In the genomic region with DNA sequence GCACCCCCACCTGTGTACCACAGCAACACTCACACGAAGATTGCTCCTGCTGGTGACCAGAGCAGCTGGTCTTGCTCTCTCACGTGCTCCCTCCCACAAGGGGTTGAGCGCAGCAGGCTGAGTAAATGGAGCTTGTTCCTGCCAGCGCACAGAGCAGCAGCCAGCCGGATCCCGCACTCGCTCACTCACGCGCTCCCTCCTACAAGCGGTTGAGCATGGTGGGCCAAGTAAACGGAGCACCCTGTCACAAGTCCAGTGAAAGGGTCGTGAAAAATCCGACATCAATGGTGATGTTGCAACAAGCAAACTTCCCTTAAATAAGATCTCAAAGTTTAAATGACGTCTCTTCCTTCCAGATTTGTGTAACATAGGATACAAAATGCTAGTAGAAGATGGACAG, we compare ENCODE assay signal across 27 cellular contexts.
"Had no signal": no experiment of that assay in that cellular context is flagged by ENCODE, and none has a peak within 500 bp of the region (broad histone marks: within the 10 kb centered on the region; RNA-seq: fewer than 3 reads in every experiment).

No MANE protein-coding gene starts in this region.

- H3K27me3 Mint-ChIP-seq: activated CD4-positive, alpha-beta memory T cell treated with anti-CD3 and anti-CD28 coated beads for 36 hours; activated CD4-positive, alpha-beta T cell treated with anti-CD3 and anti-CD28 coated beads for 36 hours; activated CD4-positive, alpha-beta T cell treated with anti-CD3 and anti-CD28 coated beads, Interleukin-2, amount 10 ng/mL, durations not matched to agents 24 days and 14 days; activated CD8-positive, alpha-beta memory T cell treated with anti-CD3 and anti-CD28 coated beads, Interleukin-2, amount 10 ng/mL, durations not matched to agents 7 days and 5 days; activated naive CD8-positive, alpha-beta T cell had no signal

- H3K4me3 ChIP-seq: body of pancreas, colonic mucosa, gastrocnemius medialis, heart right ventricle had no signal

- H3K9me3 ChIP-seq: body of pancreas, colonic mucosa, gastrocnemius medialis, heart right ventricle had no signal

- ATAC-seq: activated CD4-positive, alpha-beta T cell treated with anti-CD3 and anti-CD28 coated beads for 36 hours; activated CD8-positive, alpha-beta memory T cell treated with anti-CD3 and anti-CD28 coated beads, Interleukin-2, amount 10 ng/mL, durations not matched to agents 7 days and 5 days; activated CD8-positive, alpha-beta T cell treated with anti-CD3 and anti-CD28 coated beads, Interleukin-2, amount 10 ng/mL, durations not matched to agents 7 days and 5 days; body of pancreas; foreskin keratinocyte; gastrocnemius medialis; heart right ventricle had no signal

- H3K4me1 Mint-ChIP-seq: activated CD4-positive, alpha-beta T cell treated with anti-CD3 and anti-CD28 coated beads for 36 hours; activated CD4-positive, alpha-beta T cell treated with anti-CD3 and anti-CD28 coated beads, Interleukin-2, amount 10 ng/mL, durations not matched to agents 24 days and 14 days; activated CD8-positive, alpha-beta memory T cell treated with anti-CD3 and anti-CD28 coated beads, Interleukin-2, amount 10 ng/mL, durations not matched to agents 7 days and 5 days had no signal

- H3K4me3 Mint-ChIP-seq: activated CD4-positive, alpha-beta memory T cell treated with anti-CD3 and anti-CD28 coated beads for 36 hours; activated CD4-positive, alpha-beta T cell treated with anti-CD3 and anti-CD28 coated beads for 36 hours; activated CD4-positive, alpha-beta T cell treated with anti-CD3 and anti-CD28 coated beads, Interleukin-2, amount 10 ng/mL, durations not matched to agents 24 days and 14 days; activated CD8-positive, alpha-beta memory T cell treated with anti-CD3 and anti-CD28 coated beads, Interleukin-2, amount 10 ng/mL, durations not matched to agents 7 days and 5 days; activated CD8-positive, alpha-beta T cell treated with anti-CD3 and anti-CD28 coated beads, Interleukin-2, amount 10 ng/mL, durations not matched to agents 7 days and 5 days; activated naive CD8-positive, alpha-beta T cell; activated T-helper 1 cell treated with anti-CD3 and anti-CD28 coated beads, Interleukin-12 subunit alpha, Interleukin-12 subunit beta, Interleukin-2, Interleukin-4 antibody, amounts not matched to agents 30 ng/mL and 10 ng/mL and 1 ng/mL, durations not matched to agents 14 hours and 24 hours and 36 hours had no signal

- H3K27ac Mint-ChIP-seq: activated CD4-positive, alpha-beta memory T cell treated with anti-CD3 and anti-CD28 coated beads for 36 hours; activated CD4-positive, alpha-beta T cell treated with anti-CD3 and anti-CD28 coated beads for 36 hours; activated CD4-positive, alpha-beta T cell treated with anti-CD3 and anti-CD28 coated beads, Interleukin-2, amount 10 ng/mL, durations not matched to agents 24 days and 14 days; activated CD8-positive, alpha-beta memory T cell treated with anti-CD3 and anti-CD28 coated beads, Interleukin-2, amount 10 ng/mL, durations not matched to agents 7 days and 5 days; activated CD8-positive, alpha-beta T cell treated with anti-CD3 and anti-CD28 coated beads, Interleukin-2, amount 10 ng/mL, durations not matched to agents 7 days and 5 days; activated naive CD8-positive, alpha-beta T cell; activated T-helper 1 cell treated with anti-CD3 and anti-CD28 coated beads, Interleukin-12 subunit alpha, Interleukin-12 subunit beta, Interleukin-2, Interleukin-4 antibody, amounts not matched to agents 30 ng/mL and 10 ng/mL and 1 ng/mL, durations not matched to agents 14 hours and 24 hours and 36 hours; activated T-helper 2 cell treated with anti-CD3 and anti-CD28 coated beads, Interferon-gamma antibody, Interleukin-2, Interleukin-4, amounts not matched to agents 10 μg/mL and 5 μg/mL and 100 μg/mL, durations not matched to agents 14 hours and 24 hours and 36 hours had no signal

- FAIRE-seq: endometrium, endothelial cell of umbilical vein had no signal

- H3K27ac ChIP-seq: body of pancreas, colonic mucosa, epithelial cell of prostate, foreskin keratinocyte, gastrocnemius medialis, heart right ventricle had no signal

- H3K27me3 ChIP-seq: body of pancreas, colonic mucosa, foreskin keratinocyte, gastrocnemius medialis, heart right ventricle had no signal

- DNase-seq: activated CD4-positive, alpha-beta memory T cell treated with anti-CD3 and anti-CD28 coated beads for 36 hours; activated CD4-positive, alpha-beta T cell treated with anti-CD3 and anti-CD28 coated beads for 36 hours; activated CD4-positive, alpha-beta T cell treated with anti-CD3 and anti-CD28 coated beads, Interleukin-2, amount 10 ng/mL, durations not matched to agents 24 days and 14 days; activated CD4-positive, CD25-positive, alpha-beta regulatory T cell; activated CD4-positive, CD25-positive, alpha-beta regulatory T cell treated with anti-CD3 and anti-CD28 coated beads, Interleukin-2, amount 50 U/mL, for 72 hours; activated CD8-positive, alpha-beta memory T cell treated with anti-CD3 and anti-CD28 coated beads, Interleukin-2, amount 10 ng/mL, durations not matched to agents 7 days and 5 days; activated CD8-positive, alpha-beta memory T cell treated with anti-CD3 and anti-CD28 coated beads, Interleukin-2, amount 50 U/mL, for 4 hours; activated CD8-positive, alpha-beta T cell treated with anti-CD3 and anti-CD28 coated beads, Interleukin-2, amount 10 ng/mL, durations not matched to agents 7 days and 5 days; activated effector memory CD4-positive, alpha-beta T cell treated with anti-CD3 and anti-CD28 coated beads, Interleukin-2, amount 50 U/mL, for 16 hours; activated naive CD4-positive, alpha-beta T cell treated with anti-CD3 and anti-CD28 coated beads, Interleukin-2, amount 50 U/mL, for 16 hours; activated T-cell treated with anti-CD3 and anti-CD28 coated beads, Interleukin-2, amount 50 U/mL, for 1 hour; activated T-cell treated with anti-CD3 and anti-CD28 coated beads, Interleukin-2, amount 50 U/mL, for 48 hours; amygdala; aorta; body of pancreas; caudate nucleus; colonic mucosa; effector CD8-positive, alpha-beta T cell; foreskin keratinocyte; gastrocnemius medialis; heart right ventricle had no signal

- H3K9me3 Mint-ChIP-seq: activated CD4-positive, alpha-beta memory T cell treated with anti-CD3 and anti-CD28 coated beads for 36 hours; activated T-helper 1 cell treated with anti-CD3 and anti-CD28 coated beads, Interleukin-12 subunit alpha, Interleukin-12 subunit beta, Interleukin-2, Interleukin-4 antibody, amounts not matched to agents 30 ng/mL and 10 ng/mL and 1 ng/mL, durations not matched to agents 14 hours and 24 hours and 36 hours had no signal

- H3K4me1 ChIP-seq: body of pancreas, colonic mucosa, gastrocnemius medialis, heart right ventricle had no signal

- H3K36me3 ChIP-seq: colonic mucosa, gastrocnemius medialis, heart right ventricle had no signal
